Comparison of ENCODE assay signal across 9 cellular contexts in genomic region chr1:9400425-9401079, GRCh38.
DNase-seq lines count a peak whose midpoint lies in the region; ATAC-seq and TF ChIP-seq lines count a peak whose summit lies in the region.
"Had no signal": no experiment of that assay in that cellular context is flagged by ENCODE, and none has a peak within 500 bp of the region (broad histone marks: within the 10 kb centered on the region; RNA-seq: fewer than 3 reads in every experiment).

No MANE protein-coding gene starts in this region.

- intact Hi-C loops in natural killer cell (cut with micrococcal nuclease) (no loop called here), vagina (cut with DNase I) (no loop called here)

- H3K9ac ChIP-seq in DND-41 (ENCODE audit: low read depth, low read length) (peak overlapping the region; percentile 48), OCI-LY1 (ENCODE audit: low read length) (peak overlapping the region; percentile 51; the same call in 1 of the 2 replicates)

- H3K4me2 ChIP-seq in DND-41 (ENCODE audit: insufficient read depth, low read length) (no peak overlapping the region; the same call in 1 of the 2 replicates), OCI-LY1 (ENCODE audit: low read length) (peak overlapping the region; percentile 25; the same call in 1 of the 2 replicates)

- no peak overlapping the region for H3K4me3 Mint-ChIP-seq in natural killer cell

- DNase-seq in DND-41 (peak; percentile 88), caudate nucleus (lab: John Stamatoyannopoulos, UW) (peak in 16 of 61 donors; percentile 6 to 51 (median 20)), natural killer cell (no peak), NCI-H1417 (lab: John Stamatoyannopoulos, UW) (no peak), vagina (ENCODE audit: extremely low spot score in 2 of 2) (no peak)

- H3K9me3 ChIP-seq in DND-41 (ENCODE audit: insufficient read depth, low read length, severe bottlenecking) (no peaks in the 10 kb centered on the region), OCI-LY1 (ENCODE audit: low read length) (no peaks in the 10 kb centered on the region), vagina (no peaks in the 10 kb centered on the region)

- H3K4me1 Mint-ChIP-seq in natural killer cell = peaks cover 0 to 6% of the 10 kb centered on the region in 2 donors

- TF ChIP-seq CTCF in DND-41 (IDR thresholded peaks at IDR 0.05; ENCODE audit: borderline replicate concordance, extremely low read depth, low read length, poor library complexity, severe bottlenecking) = peak; percentile 11
- no peak for TF ChIP-seq CTCF in OCI-LY1 (IDR thresholded peaks at IDR 0.05; ENCODE audit: low read length)
- TF ChIP-seq CTCF in natural killer cell (IDR thresholded peaks at IDR 0.05) = no peak
- TF ChIP-seq CTCF in vagina (IDR thresholded peaks at IDR 0.05) = no peak

- no peak overlapping the region for H3K27ac Mint-ChIP-seq in natural killer cell

- ATAC-seq in DND-41 (ENCODE audit: insufficient read depth, low read depth) = peak; percentile 82
- peak; percentile 45 to 83 (median 49) for ATAC-seq in natural killer cell
- no peak for ATAC-seq in HG02870 (IDR thresholded peaks at IDR 0.05; ENCODE audit: unreplicated experiment)
- no peak for ATAC-seq in HG02798 (IDR thresholded peaks at IDR 0.05; ENCODE audit: poor library complexity, unreplicated experiment)

- H3K4me1 ChIP-seq in DND-41 (ENCODE audit: insufficient read depth, low read length) = peaks cover 67% of the 10 kb centered on the region
- peaks cover 30% of the 10 kb centered on the region for H3K4me1 ChIP-seq in OCI-LY1 (ENCODE audit: insufficient read depth, low read length, severe bottlenecking)
- H3K4me1 ChIP-seq in vagina = peaks cover 31% of the 10 kb centered on the region

- H3K36me3 ChIP-seq in DND-41 (ENCODE audit: insufficient read depth, low read length) = no peaks in the 10 kb centered on the region
- no peaks in the 10 kb centered on the region for H3K36me3 ChIP-seq in OCI-LY1 (ENCODE audit: insufficient read depth, low read length)
- no peaks in the 10 kb centered on the region for H3K36me3 ChIP-seq in vagina

- no peaks in the 10 kb centered on the region for H3K36me3 Mint-ChIP-seq in natural killer cell
- H3K36me3 Mint-ChIP-seq: brain had no signal

- no peaks in the 10 kb centered on the region for H3K9me3 Mint-ChIP-seq in natural killer cell

- TF ChIP-seq POLR2A in vagina (IDR thresholded peaks at IDR 0.05) = no peak

- no peaks in the 10 kb centered on the region for H3F3A ChIP-seq in OCI-LY1 (ENCODE audit: insufficient read depth, low read length)

- H3K27ac ChIP-seq in DND-41 (ENCODE audit: low read length) = peak overlapping the region; percentile 94
- H3K27ac ChIP-seq in OCI-LY1 (ENCODE audit: low read depth, low read length, poor library complexity, severe bottlenecking) = peak overlapping the region; percentile 81
- H3K27ac ChIP-seq in caudate nucleus (ENCODE audit: low read depth, low read length) = peak overlapping the region; percentile 93
- H3K27ac ChIP-seq in vagina = no peak overlapping the region

- H3K27me3 Mint-ChIP-seq in natural killer cell (ENCODE audit: low read depth in 2 of 2) = peaks cover 0 to 5% of the 10 kb centered on the region in 2 donors

- no peak overlapping the region for H3K4me3 ChIP-seq in DND-41 (ENCODE audit: low read depth in 1 of 2, low read length in 2 of 2)
- no peak overlapping the region for H3K4me3 ChIP-seq in OCI-LY1 (ENCODE audit: low read depth, low read length, poor library complexity, severe bottlenecking)
- no peak overlapping the region for H3K4me3 ChIP-seq in vagina

- no peaks in the 10 kb centered on the region for H3K79me2 ChIP-seq in DND-41 (ENCODE audit: insufficient read depth, low read length)
- H3K79me2 ChIP-seq in OCI-LY1 (ENCODE audit: insufficient read depth, low read length) = no peaks in the 10 kb centered on the region

- H3K27me3 ChIP-seq in DND-41 (ENCODE audit: insufficient read depth, low read length, poor library complexity) = no peaks in the 10 kb centered on the region
- no peaks in the 10 kb centered on the region; the same call in 1 of the 2 replicates for H3K27me3 ChIP-seq in OCI-LY1 (ENCODE audit: insufficient read depth, low read length)
- no peaks in the 10 kb centered on the region for H3K27me3 ChIP-seq in vagina

- no peaks in the 10 kb centered on the region for H4K20me1 ChIP-seq in DND-41 (ENCODE audit: insufficient read depth, low read length)
- H4K20me1 ChIP-seq in OCI-LY1 (ENCODE audit: insufficient read depth, low read length) = no peaks in the 10 kb centered on the region

- H2AFZ ChIP-seq in DND-41 (ENCODE audit: low read depth, low read length) (no peak overlapping the region), OCI-LY1 (ENCODE audit: low read length) (no peak overlapping the region)

- H3K9me2 ChIP-seq in OCI-LY1 (ENCODE audit: low read depth, low read length) = no peaks in the 10 kb centered on the region

Comparison
In these comparisons a context has a peak if more than half of its experiments do, and no peak if none do; other contexts are left out.
1. ATAC-seq: peak in DND-41 (single experiment) and natural killer cell (3 of 3); none in HG02870 (single experiment) and HG02798 (single experiment).